ENCODE assay signal across 7 cellular contexts in the genomic region with DNA sequence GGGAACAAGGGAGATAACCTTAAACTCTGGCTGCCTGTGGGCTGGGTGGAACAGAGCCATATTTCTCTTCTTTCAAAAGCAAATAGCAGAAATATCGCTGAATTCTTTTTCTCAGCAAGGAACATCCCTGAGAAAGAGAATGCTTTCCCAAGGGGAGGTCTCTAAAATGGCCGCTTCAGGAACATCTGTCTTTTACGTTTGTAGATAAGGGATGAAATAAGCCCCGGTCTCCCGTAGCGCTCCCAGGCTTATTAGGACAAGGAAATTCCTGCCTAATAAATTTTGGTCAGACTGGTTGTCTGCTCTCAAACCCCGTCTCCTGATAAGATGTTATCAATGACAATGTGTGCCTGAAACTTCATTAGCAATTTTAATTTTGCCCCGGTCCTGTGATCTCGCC.
DNase-seq lines count a peak whose midpoint lies in the region; ATAC-seq, FAIRE-seq and TF ChIP-seq lines count a peak whose summit lies in the region.
"Not testable (repeated sequence)": the region's sequence is repeated elsewhere in the genome, so short reads cannot be mapped to it uniquely, and the experiment has no call there.

No MANE protein-coding gene starts in this region.

- SMC1A ChIA-PET in GM12878 (lab: Charles Lee; ENCODE audit: uncharacterized antibody, unreplicated experiment): not testable (repeated sequence)

- not testable (repeated sequence) for H3K27me3 ChIP-seq in GM23338 (ENCODE audit: insufficient read depth); GM12878 (replicated peaks in 1 of 2; ENCODE audit: control insufficient read depth in 2 of 2, insufficient read depth in 2 of 2, low read length in 1 of 2)

- not testable (repeated sequence) for TF ChIP-seq POLR2A in GM12878 (IDR thresholded peaks at IDR 0.05; ENCODE audit: low read depth, low read length)

- 70% methylated on average over 9 of the region's 9 CpGs for WGBS in GM12878 (ENCODE audit: insufficient coverage, insufficient replicate concordance, low lambda C conversion rate, missing lambda C conversion rate)

- not testable (repeated sequence) for H3K36me3 ChIP-seq in GM23338 (ENCODE audit: insufficient read depth); GM12878 (ENCODE audit: control insufficient read depth in 2 of 2, insufficient read depth in 2 of 2, low read length in 1 of 2)

- H3K27ac ChIP-seq in GM23338 (ENCODE audit: low read depth); GM12878 (ENCODE audit: control insufficient read depth, insufficient read depth): not testable (repeated sequence)

- H3K9me2 ChIP-seq in GM23338 (ENCODE audit: insufficient read depth): not testable (repeated sequence)

- intact Hi-C loops in GM12878 (cut with micrococcal nuclease; ENCODE audit: unreplicated experiment): not testable (repeated sequence)

- POLR2A ChIA-PET in GM12878 (lab: Charles Lee): not testable (repeated sequence)

- not testable (repeated sequence) for H4K20me1 ChIP-seq in GM23338 (replicated peaks; ENCODE audit: insufficient read depth); GM12878 (ENCODE audit: control insufficient read depth, insufficient read depth)

- not testable (repeated sequence) for H3K27me3 Mint-ChIP-seq in GM23338 (ENCODE audit: insufficient read depth, low read depth, poor library complexity)

- not testable (repeated sequence) for H3K4me1 ChIP-seq in GM23338 (ENCODE audit: insufficient read depth); GM12878 (ENCODE audit: control insufficient read depth, insufficient read depth, low read length)

- peaks cover 44% of the 10 kb centered on the region for H3K9me3 Mint-ChIP-seq in GM23338

- H3K27ac Mint-ChIP-seq in GM23338: not testable (repeated sequence)

- peaks cover 32% of the 10 kb centered on the region for H3K36me3 Mint-ChIP-seq in GM23338 (ENCODE audit: low read depth)

- not testable (repeated sequence) for H3K9me3 ChIP-seq in GM12878 (replicated peaks; ENCODE audit: control insufficient read depth, insufficient read depth, low read length)

- not testable (repeated sequence) for H3F3A ChIP-seq in GM23338 (replicated peaks; ENCODE audit: low read depth)

- TF ChIP-seq RAD21 in Ishikawa (IDR thresholded peaks at IDR 0.05; ENCODE audit: low read depth); GM12878 (IDR thresholded peaks at IDR 0.05; ENCODE audit: insufficient read depth, low read depth, low read length): not testable (repeated sequence)

- peak; percentile 21 for DNase-seq in COLO668 (lab: John Stamatoyannopoulos, UW; ENCODE audit: unreplicated experiment)
- peak; percentile 24 for DNase-seq in DMS 273 (lab: John Stamatoyannopoulos, UW; ENCODE audit: unreplicated experiment)
- peak; percentile 17 for DNase-seq in GM23338 (ENCODE audit: low spot score)
- peak; percentile 3 for DNase-seq in NCI-H82 (lab: John Stamatoyannopoulos, UW)
- peak; percentile 0 for DNase-seq in OCI-M1 (lab: John Stamatoyannopoulos, UW)
- DNase-seq in GM12878 (ENCODE audit: low read depth, low spot score): not testable (repeated sequence)

- CTCF ChIA-PET in GM12878 (lab: Yijun Ruan, JAX): not testable (repeated sequence)

- TF ChIP-seq CTCF in GM23338 (conservative IDR thresholded peaks at IDR 0.05; ENCODE audit: low read depth in 2 of 2); GM12878 (IDR thresholded peaks at IDR 0.05 in 2 of 3, conservative IDR thresholded peaks at IDR 0.05 in 1 of 3; ENCODE audit: control insufficient read depth in 2 of 3, extremely low read depth in 1 of 3, insufficient read depth in 1 of 3, low read depth in 3 of 3, low read length in 3 of 3): not testable (repeated sequence)

- not testable (repeated sequence) for H3K4me3 Mint-ChIP-seq in GM23338

- not testable (repeated sequence) for BruUV-seq in GM12878 (replicated peaks; lab: Mats Ljungman, UMichigan)

- not testable (repeated sequence) for H3K4me3 ChIP-seq in GM23338, GM12878

- RAD21 ChIA-PET in GM12878 (lab: Charles Lee; ENCODE audit: unreplicated experiment): not testable (repeated sequence)

- not testable (repeated sequence) for H2AFZ ChIP-seq in GM23338; GM12878 (ENCODE audit: control insufficient read depth, low read depth, low read length)

- not testable (repeated sequence) for H3K4me1 Mint-ChIP-seq in GM23338

- ATAC-seq in GM23338, GM12878: not testable (repeated sequence)

- H3K79me2 ChIP-seq in GM23338 (replicated peaks; ENCODE audit: insufficient read depth); GM12878 (ENCODE audit: control insufficient read depth, insufficient read depth, low read length): not testable (repeated sequence)

- TF ChIP-seq EP300 in Ishikawa (IDR thresholded peaks at IDR 0.05; ENCODE audit: borderline replicate concordance); GM12878 (IDR thresholded peaks at IDR 0.05; ENCODE audit: borderline replicate concordance in 1 of 2, control insufficient read depth in 1 of 2, low read depth in 2 of 2, low read length in 2 of 2): not testable (repeated sequence)

- not testable (repeated sequence) for H3K4me2 ChIP-seq in GM23338; GM12878 (ENCODE audit: control insufficient read depth, insufficient read depth)

- in situ Hi-C loops in GM12878 (cut with MboI): not testable (repeated sequence)

- not testable (repeated sequence) for H3K9ac ChIP-seq in GM12878 (ENCODE audit: control insufficient read depth, insufficient read depth, low read length)

- FAIRE-seq in GM12878 (lab: Jason Lieb, UNC): not testable (repeated sequence)

TF ChIP-seq in GM23338, 12 proteins besides CTCF, POLR2A, EP300 and RAD21:
- peak; percentile 23; the same call in 1 of the 2 replicates for TF ChIP-seq ZNF331 (CRISPR knock-in tag; IDR thresholded peaks at IDR 0.05; ENCODE audit: low read depth)

TF ChIP-seq in Ishikawa, 13 proteins besides CTCF, POLR2A, EP300 and RAD21:
- 0 out of 2 replicates have a peak, but pooled peaks have one; percentile 21 for TF ChIP-seq TCF12 (IDR thresholded peaks at IDR 0.05; ENCODE audit: low read depth)

TF ChIP-seq in GM12878, 131 proteins besides CTCF, POLR2A, EP300 and RAD21 (continues in another document):
- TF ChIP-seq, protein P1, sequence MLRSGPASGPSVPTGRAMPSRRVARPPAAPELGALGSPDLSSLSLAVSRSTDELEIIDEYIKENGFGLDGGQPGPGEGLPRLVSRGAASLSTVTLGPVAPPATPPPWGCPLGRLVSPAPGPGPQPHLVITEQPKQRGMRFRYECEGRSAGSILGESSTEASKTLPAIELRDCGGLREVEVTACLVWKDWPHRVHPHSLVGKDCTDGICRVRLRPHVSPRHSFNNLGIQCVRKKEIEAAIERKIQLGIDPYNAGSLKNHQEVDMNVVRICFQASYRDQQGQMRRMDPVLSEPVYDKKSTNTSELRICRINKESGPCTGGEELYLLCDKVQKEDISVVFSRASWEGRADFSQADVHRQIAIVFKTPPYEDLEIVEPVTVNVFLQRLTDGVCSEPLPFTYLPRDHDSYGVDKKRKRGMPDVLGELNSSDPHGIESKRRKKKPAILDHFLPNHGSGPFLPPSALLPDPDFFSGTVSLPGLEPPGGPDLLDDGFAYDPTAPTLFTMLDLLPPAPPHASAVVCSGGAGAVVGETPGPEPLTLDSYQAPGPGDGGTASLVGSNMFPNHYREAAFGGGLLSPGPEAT (IDR thresholded peaks at IDR 0.05; ENCODE audit: low read depth): peak; percentile 23; the same call in 1 of the 2 replicates
- peak; percentile 34 for TF ChIP-seq KLF5 (IDR thresholded peaks at IDR 0.05; ENCODE audit: partially characterized antibody)
- TF ChIP-seq, protein P2, sequence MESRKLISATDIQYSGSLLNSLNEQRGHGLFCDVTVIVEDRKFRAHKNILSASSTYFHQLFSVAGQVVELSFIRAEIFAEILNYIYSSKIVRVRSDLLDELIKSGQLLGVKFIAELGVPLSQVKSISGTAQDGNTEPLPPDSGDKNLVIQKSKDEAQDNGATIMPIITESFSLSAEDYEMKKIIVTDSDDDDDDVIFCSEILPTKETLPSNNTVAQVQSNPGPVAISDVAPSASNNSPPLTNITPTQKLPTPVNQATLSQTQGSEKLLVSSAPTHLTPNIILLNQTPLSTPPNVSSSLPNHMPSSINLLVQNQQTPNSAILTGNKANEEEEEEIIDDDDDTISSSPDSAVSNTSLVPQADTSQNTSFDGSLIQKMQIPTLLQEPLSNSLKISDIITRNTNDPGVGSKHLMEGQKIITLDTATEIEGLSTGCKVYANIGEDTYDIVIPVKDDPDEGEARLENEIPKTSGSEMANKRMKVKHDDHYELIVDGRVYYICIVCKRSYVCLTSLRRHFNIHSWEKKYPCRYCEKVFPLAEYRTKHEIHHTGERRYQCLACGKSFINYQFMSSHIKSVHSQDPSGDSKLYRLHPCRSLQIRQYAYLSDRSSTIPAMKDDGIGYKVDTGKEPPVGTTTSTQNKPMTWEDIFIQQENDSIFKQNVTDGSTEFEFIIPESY (IDR thresholded peaks at IDR 0.05): peak; percentile 97
- peak; percentile 43; the same call in 1 of the 2 replicates for TF ChIP-seq ZNF217 (IDR thresholded peaks at IDR 0.05)
- TF ChIP-seq, protein P3, sequence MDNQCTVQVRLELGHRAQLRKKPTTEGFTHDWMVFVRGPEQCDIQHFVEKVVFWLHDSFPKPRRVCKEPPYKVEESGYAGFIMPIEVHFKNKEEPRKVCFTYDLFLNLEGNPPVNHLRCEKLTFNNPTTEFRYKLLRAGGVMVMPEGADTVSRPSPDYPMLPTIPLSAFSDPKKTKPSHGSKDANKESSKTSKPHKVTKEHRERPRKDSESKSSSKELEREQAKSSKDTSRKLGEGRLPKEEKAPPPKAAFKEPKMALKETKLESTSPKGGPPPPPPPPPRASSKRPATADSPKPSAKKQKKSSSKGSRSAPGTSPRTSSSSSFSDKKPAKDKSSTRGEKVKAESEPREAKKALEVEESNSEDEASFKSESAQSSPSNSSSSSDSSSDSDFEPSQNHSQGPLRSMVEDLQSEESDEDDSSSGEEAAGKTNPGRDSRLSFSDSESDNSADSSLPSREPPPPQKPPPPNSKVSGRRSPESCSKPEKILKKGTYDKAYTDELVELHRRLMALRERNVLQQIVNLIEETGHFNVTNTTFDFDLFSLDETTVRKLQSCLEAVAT (IDR thresholded peaks at IDR 0.05): peak; percentile 41; the same call in 1 of the 2 replicates
